27 cellular contexts compared by ENCODE assay signal in the genomic region with DNA sequence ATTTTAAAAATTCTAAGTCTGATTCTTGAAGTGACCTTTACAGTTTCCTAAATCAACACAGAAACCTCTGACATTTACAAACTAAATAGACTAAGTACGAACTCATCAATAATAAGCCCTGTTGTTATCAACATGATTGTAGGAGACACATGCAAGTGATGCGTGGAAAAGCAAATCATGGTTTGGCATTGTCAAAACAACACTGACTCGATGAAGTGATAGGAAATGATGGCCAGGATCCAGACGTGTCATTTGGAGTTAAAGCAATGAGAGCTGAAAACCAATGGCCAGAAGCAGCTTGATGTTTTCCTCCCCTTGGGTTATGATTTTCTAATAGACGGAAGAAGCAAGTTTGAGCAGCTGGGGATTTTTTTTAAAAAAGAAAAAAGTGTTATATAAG.
"Had no signal": no experiment of that assay in that cellular context is flagged by ENCODE, and none has a peak within 500 bp of the region (broad histone marks: within the 10 kb centered on the region; RNA-seq: fewer than 3 reads in every experiment).

No MANE protein-coding gene starts in this region.

- H3K9me3 ChIP-seq: colonic mucosa, esophagus squamous epithelium, heart right ventricle, ovary, psoas muscle, right atrium auricular region, tibial artery, upper lobe of right lung had no signal

- FAIRE-seq: endometrium had no signal

- H3K4me1 ChIP-seq: colonic mucosa, esophagus squamous epithelium, heart right ventricle, psoas muscle, right atrium auricular region, upper lobe of right lung had no signal

- H3K4me2 ChIP-seq: smooth muscle cell had no signal

- ATAC-seq: activated T-cell treated with anti-CD3 and anti-CD28 coated beads, Interleukin-2, amount 50 U/mL, for 4 hours; activated T-helper 17 cell treated with anti-CD3 and anti-CD28 coated beads, Interleukin-2, amount 50 U/mL, for 72 hours; heart right ventricle; psoas muscle; stimulated activated memory B cell treated with anti-CD40 and anti-IgM and Interleukin-4, amounts not matched to agents 10 μg/mL and 1 μg/mL and 100 μg/mL, for 72 hours; stimulated activated naive CD8-positive, alpha-beta T cell treated with anti-CD3 and anti-CD28 coated beads, Interleukin-15, amount 100 ng/mL, for 72 hours; upper lobe of right lung had no signal

- H3K27me3 ChIP-seq: colonic mucosa, esophagus squamous epithelium, heart right ventricle, ovary, right atrium auricular region, tibial artery, upper lobe of right lung had no signal

- H3K4me3 ChIP-seq: colonic mucosa, esophagus squamous epithelium, heart right ventricle, ovary, psoas muscle, right atrium auricular region, smooth muscle cell, tibial artery, upper lobe of right lung had no signal

- H3K27ac ChIP-seq: colonic mucosa, epithelial cell of prostate, esophagus squamous epithelium, heart right ventricle, ovary, psoas muscle, right atrium auricular region, tibial artery, upper lobe of right lung, WERI-Rb-1 had no signal

- DNase-seq: activated CD4-positive, alpha-beta memory T cell treated with anti-CD3 and anti-CD28 coated beads, Interleukin-2, amount 10 ng/mL, durations not matched to agents 7 days and 5 days; activated CD4-positive, alpha-beta T cell treated with anti-CD3 and anti-CD28 coated beads for 1 hour; activated CD4-positive, alpha-beta T cell treated with anti-CD3 and anti-CD28 coated beads, Interleukin-2, amount 10 ng/mL, durations not matched to agents 7 days and 5 days; activated T-cell treated with anti-CD3 and anti-CD28 coated beads, Interleukin-2, amount 50 U/mL, for 4 hours; anterior cingulate cortex; cerebellar nuclear complex; colonic mucosa; effector CD8-positive, alpha-beta T cell; esophagus squamous epithelium; foreskin melanocyte; heart right ventricle; naive B cell; ovary; psoas muscle; stimulated activated CD4-positive, alpha-beta T cell treated with anti-CD3 and anti-CD28 coated beads, Interleukin-1b, Interleukin-23, amount 100 ng/mL, for 48 hours; stimulated activated CD4-positive, alpha-beta T cell treated with anti-CD3 and anti-CD28 coated beads, Interleukin-4, amount 100 ng/mL, for 4 hours; stimulated activated CD8-positive, alpha-beta memory T cell treated with anti-CD3 and anti-CD28 coated beads, Interleukin-4, amount 100 ng/mL, for 48 hours; stimulated activated naive CD8-positive, alpha-beta T cell treated with anti-CD3 and anti-CD28 coated beads, Interleukin-15, amount 100 ng/mL, for 72 hours; tibial artery; upper lobe of right lung; WERI-Rb-1 had no signal

- H3K36me3 ChIP-seq: colonic mucosa, ovary, WERI-Rb-1 had no signal
